8 cellular contexts compared by ENCODE assay signal in the genomic region with DNA sequence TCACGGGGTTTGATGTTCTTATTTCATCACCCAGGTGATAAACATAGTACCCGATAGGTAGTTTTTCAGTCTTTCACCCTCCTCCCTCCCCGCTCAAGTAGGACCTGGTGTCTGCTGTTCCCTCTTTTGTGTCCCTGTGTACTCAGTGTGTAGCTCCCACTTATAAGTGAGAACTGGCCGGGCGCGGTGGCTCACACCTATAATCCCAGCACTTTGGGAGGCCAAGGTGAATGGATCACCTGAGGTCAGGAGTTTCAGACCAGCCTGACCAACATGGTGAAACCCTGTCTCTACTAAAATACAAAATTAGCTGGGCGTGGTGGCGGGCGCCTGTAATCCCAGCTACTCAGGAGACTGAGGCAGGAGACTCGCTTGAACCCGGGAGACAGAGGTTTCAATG. TPM values are rescaled to one million over a fixed set of nuclear protein-coding genes. Genes with fewer than 3 reads are reported as not detected.
DNase-seq lines count a peak whose midpoint lies in the region; ATAC-seq and TF ChIP-seq lines count a peak whose summit lies in the region.
"Not testable (repeated sequence)": the region's sequence is repeated elsewhere in the genome, so short reads cannot be mapped to it uniquely, and the experiment has no call there.

No MANE protein-coding gene starts in this region.

- POLR2A ChIA-PET in activated CD4-positive, alpha-beta T cell treated with anti-CD3 and anti-CD28 coated beads for 36 hours (lab: Charles Lee) = interaction anchor here (1.4 kb wide), 1 partner anchor 10 kb away, joined by 4 read pairs; no protein-coding TSS in a partner anchor

- intact Hi-C loops in activated CD4-positive, alpha-beta T cell treated with anti-CD3 and anti-CD28 coated beads for 36 hours (cut with DNase I, micrococcal nuclease); activated T-helper 2 cell treated with anti-CD3 and anti-CD28 coated beads, Interferon-gamma antibody, Interleukin-2, Interleukin-4, amounts not matched to agents 10 μg/mL and 5 μg/mL and 100 μg/mL, durations not matched to agents 14 hours and 24 hours and 36 hours (cut with micrococcal nuclease): not testable (repeated sequence)

- ATAC-seq in activated CD4-positive, alpha-beta T cell treated with anti-CD3 and anti-CD28 coated beads for 36 hours; central memory CD8-positive, alpha-beta T cell (replicated peaks; ENCODE audit: extremely low read depth, poor library complexity, severe bottlenecking): not testable (repeated sequence)

- peak overlapping the region; percentile 87 to 99 (median 94) for H3K4me2 ChIP-seq in BLaER1 treated with 17β-estradiol and CSF1 and Interleukin-3, amounts not matched to agents 10 nM and 100 nM
- H3K4me2 ChIP-seq in MM.1S (ENCODE audit: low read depth, low read length) = peak overlapping the region; percentile 48; the same call in 1 of the 2 replicates
- peak overlapping the region; percentile 16 for H3K4me2 ChIP-seq in smooth muscle cell

- not testable (repeated sequence) for H3K9me3 Mint-ChIP-seq in activated CD4-positive, alpha-beta T cell treated with anti-CD3 and anti-CD28 coated beads for 36 hours (ENCODE audit: low read depth); activated T-helper 2 cell treated with anti-CD3 and anti-CD28 coated beads, Interferon-gamma antibody, Interleukin-2, Interleukin-4, amounts not matched to agents 10 μg/mL and 5 μg/mL and 100 μg/mL, durations not matched to agents 14 hours and 24 hours and 36 hours; central memory CD8-positive, alpha-beta T cell; immature natural killer cell

- H3K9me3 ChIP-seq in BLaER1 treated with 17β-estradiol and CSF1 and Interleukin-3, amounts not matched to agents 10 nM and 100 nM (replicated peaks in 1 of 11); MM.1S (replicated peaks; ENCODE audit: insufficient read depth, low read length); smooth muscle cell (replicated peaks; ENCODE audit: low read depth); tibial nerve: not testable (repeated sequence)

- H3K36me3 Mint-ChIP-seq in activated CD4-positive, alpha-beta T cell treated with anti-CD3 and anti-CD28 coated beads for 36 hours (ENCODE audit: low read depth) = peaks cover 55% of the 10 kb centered on the region
- H3K36me3 Mint-ChIP-seq in activated T-helper 2 cell treated with anti-CD3 and anti-CD28 coated beads, Interferon-gamma antibody, Interleukin-2, Interleukin-4, amounts not matched to agents 10 μg/mL and 5 μg/mL and 100 μg/mL, durations not matched to agents 14 hours and 24 hours and 36 hours (ENCODE audit: low read depth) = peaks cover 51% of the 10 kb centered on the region
- H3K36me3 Mint-ChIP-seq in central memory CD8-positive, alpha-beta T cell (ENCODE audit: insufficient read depth) = peaks cover 63% of the 10 kb centered on the region
- peaks cover 7 to 24% (median 8%) of the 10 kb centered on the region in 3 donors for H3K36me3 Mint-ChIP-seq in immature natural killer cell

- H3K27ac Mint-ChIP-seq in activated CD4-positive, alpha-beta T cell treated with anti-CD3 and anti-CD28 coated beads for 36 hours = peak overlapping the region; percentile 97
- H3K27ac Mint-ChIP-seq in activated T-helper 2 cell treated with anti-CD3 and anti-CD28 coated beads, Interferon-gamma antibody, Interleukin-2, Interleukin-4, amounts not matched to agents 10 μg/mL and 5 μg/mL and 100 μg/mL, durations not matched to agents 14 hours and 24 hours and 36 hours = peak overlapping the region; percentile 29
- H3K27ac Mint-ChIP-seq in central memory CD8-positive, alpha-beta T cell (ENCODE audit: low read depth) = peak overlapping the region; percentile 95
- peak overlapping the region; percentile 92 to 99 (median 95) for H3K27ac Mint-ChIP-seq in immature natural killer cell

- not testable (repeated sequence) for H3K27me3 ChIP-seq in BLaER1 treated with 17β-estradiol and CSF1 and Interleukin-3, amounts not matched to agents 10 nM and 100 nM; MM.1S (replicated peaks; ENCODE audit: insufficient read depth, low read length); smooth muscle cell (ENCODE audit: low read depth); tibial nerve

- CTCF ChIA-PET in activated CD4-positive, alpha-beta T cell treated with anti-CD3 and anti-CD28 coated beads for 36 hours (lab: Charles Lee) = interaction anchor here (0.9 to 4.9 kb wide), 8 partner anchors 10 to 134 kb away, joined by 3 to 28 read pairs (median 6); no protein-coding TSS in a partner anchor

- TF ChIP-seq EP300 in tibial nerve (IDR thresholded peaks at IDR 0.05) = not testable (repeated sequence)

- not testable (repeated sequence) for TF ChIP-seq POLR2A in tibial nerve (IDR thresholded peaks at IDR 0.05)

- peaks cover 10 to 24% (median 21%) of the 10 kb centered on the region in 11 experiments; a peak in 20 of 22 replicates for H3K36me3 ChIP-seq in BLaER1 treated with 17β-estradiol and CSF1 and Interleukin-3, amounts not matched to agents 10 nM and 100 nM
- not testable (repeated sequence) for H3K36me3 ChIP-seq in MM.1S (replicated peaks; ENCODE audit: insufficient read depth, low read length); smooth muscle cell (ENCODE audit: low read depth); tibial nerve

- TF ChIP-seq CTCF in MM.1S (IDR thresholded peaks at IDR 0.05; ENCODE audit: low read length); smooth muscle cell (IDR thresholded peaks at IDR 0.05; ENCODE audit: borderline replicate concordance, insufficient read depth, poor library complexity, severe bottlenecking); tibial nerve (IDR thresholded peaks at IDR 0.05): not testable (repeated sequence)

- peak overlapping the region; percentile 68 for H3K4me3 Mint-ChIP-seq in activated CD4-positive, alpha-beta T cell treated with anti-CD3 and anti-CD28 coated beads for 36 hours
- peak overlapping the region; percentile 9 for H3K4me3 Mint-ChIP-seq in activated T-helper 2 cell treated with anti-CD3 and anti-CD28 coated beads, Interferon-gamma antibody, Interleukin-2, Interleukin-4, amounts not matched to agents 10 μg/mL and 5 μg/mL and 100 μg/mL, durations not matched to agents 14 hours and 24 hours and 36 hours (ENCODE audit: low read depth)
- H3K4me3 Mint-ChIP-seq in central memory CD8-positive, alpha-beta T cell = peak overlapping the region; percentile 81
- peak overlapping the region; percentile 30 to 87 (median 73) for H3K4me3 Mint-ChIP-seq in immature natural killer cell

- H4K20me1 ChIP-seq in BLaER1 treated with 17β-estradiol and CSF1 and Interleukin-3, amounts not matched to agents 10 nM and 100 nM = peaks cover 74 to 100% (median 100%) of the 10 kb centered on the region in 11 experiments
- H4K20me1 ChIP-seq in MM.1S (ENCODE audit: insufficient read depth, low read length) = not testable (repeated sequence)
- H4K20me1 ChIP-seq in smooth muscle cell (ENCODE audit: low read depth) = peaks cover 100% of the 10 kb centered on the region

- 92% methylated on average over 11 of the region's 11 CpGs for WGBS in smooth muscle cell (ENCODE audit: low lambda C conversion rate)
- 96 to 99% methylated on average over 11 of the region's 11 CpGs for WGBS in tibial nerve, 2 donors

- not testable (repeated sequence) for H2AFZ ChIP-seq in MM.1S (ENCODE audit: low read length); smooth muscle cell (ENCODE audit: low read depth)

- H3K9me2 ChIP-seq in MM.1S (replicated peaks; ENCODE audit: insufficient read depth, low read length) = not testable (repeated sequence)

- not testable (repeated sequence) for DNase-seq in MM.1S; activated CD4-positive, alpha-beta T cell treated with anti-CD3 and anti-CD28 coated beads for 36 hours; activated T-helper 2 cell treated with anti-CD3 and anti-CD28 coated beads, Interferon-gamma antibody, Interleukin-2, Interleukin-4, amounts not matched to agents 10 μg/mL and 5 μg/mL and 100 μg/mL, durations not matched to agents 14 hours and 24 hours and 36 hours (ENCODE audit: low spot score); central memory CD8-positive, alpha-beta T cell (ENCODE audit: low spot score in 2 of 2); immature natural killer cell; smooth muscle cell (lab: John Stamatoyannopoulos, UW; ENCODE audit: unreplicated experiment); tibial nerve (ENCODE audit: low spot score in 2 of 2)

- peak overlapping the region; percentile 0 to 75 (median 60); a peak in 15 of 22 replicates for H3K9ac ChIP-seq in BLaER1 treated with 17β-estradiol and CSF1 and Interleukin-3, amounts not matched to agents 10 nM and 100 nM
- not testable (repeated sequence) for H3K9ac ChIP-seq in MM.1S (ENCODE audit: low read length); smooth muscle cell (ENCODE audit: low read depth)

- peaks cover 99% of the 10 kb centered on the region for H3K4me1 Mint-ChIP-seq in activated CD4-positive, alpha-beta T cell treated with anti-CD3 and anti-CD28 coated beads for 36 hours
- H3K4me1 Mint-ChIP-seq in activated T-helper 2 cell treated with anti-CD3 and anti-CD28 coated beads, Interferon-gamma antibody, Interleukin-2, Interleukin-4, amounts not matched to agents 10 μg/mL and 5 μg/mL and 100 μg/mL, durations not matched to agents 14 hours and 24 hours and 36 hours (ENCODE audit: low read depth) = peaks cover 84% of the 10 kb centered on the region
- H3K4me1 Mint-ChIP-seq in central memory CD8-positive, alpha-beta T cell = peaks cover 99% of the 10 kb centered on the region
- peaks cover 97 to 100% of the 10 kb centered on the region in 2 donors for H3K4me1 Mint-ChIP-seq in immature natural killer cell

- H3F3A ChIP-seq in MM.1S (ENCODE audit: insufficient read depth, low read length) = peaks cover 94% of the 10 kb centered on the region
- H3F3A ChIP-seq in smooth muscle cell (ENCODE audit: low read depth) = not testable (repeated sequence)

- peak overlapping the region in 1 of 10 experiments; percentile 47; a peak in 2 of 20 replicates for H3K4me3 ChIP-seq in BLaER1 treated with 17β-estradiol and CSF1 and Interleukin-3, amounts not matched to agents 10 nM and 100 nM
- not testable (repeated sequence) for H3K4me3 ChIP-seq in MM.1S (ENCODE audit: low read length); smooth muscle cell; tibial nerve

- peak overlapping the region in 10 of 11 experiments; percentile 8 to 94 (median 89); a peak in 18 of 22 replicates for H3K27ac ChIP-seq in BLaER1 treated with 17β-estradiol and CSF1 and Interleukin-3, amounts not matched to agents 10 nM and 100 nM
- H3K27ac ChIP-seq in MM.1S (ENCODE audit: low read length) = peak overlapping the region; percentile 98; the same call in 1 of the 2 replicates
- peak overlapping the region; percentile 79 for H3K27ac ChIP-seq in smooth muscle cell (ENCODE audit: low read depth)
- peak overlapping the region in 3 of 4 donors; percentile 89 to 100 (median 92) for H3K27ac ChIP-seq in tibial nerve

- peaks cover 99 to 100% (median 100%) of the 10 kb centered on the region in 10 experiments for H3K4me1 ChIP-seq in BLaER1 treated with 17β-estradiol and CSF1 and Interleukin-3, amounts not matched to agents 10 nM and 100 nM
- H3K4me1 ChIP-seq in MM.1S (ENCODE audit: low read length) (peaks cover 99% of the 10 kb centered on the region), smooth muscle cell (ENCODE audit: low read depth) (peaks cover 33% of the 10 kb centered on the region), tibial nerve (peaks cover 3 to 100% (median 90%) of the 10 kb centered on the region in 4 donors)

- H3K27me3 Mint-ChIP-seq in activated CD4-positive, alpha-beta T cell treated with anti-CD3 and anti-CD28 coated beads for 36 hours; activated T-helper 2 cell treated with anti-CD3 and anti-CD28 coated beads, Interferon-gamma antibody, Interleukin-2, Interleukin-4, amounts not matched to agents 10 μg/mL and 5 μg/mL and 100 μg/mL, durations not matched to agents 14 hours and 24 hours and 36 hours (ENCODE audit: low read depth); central memory CD8-positive, alpha-beta T cell: not testable (repeated sequence)
- peaks cover 34 to 73% (median 36%) of the 10 kb centered on the region in 3 donors for H3K27me3 Mint-ChIP-seq in immature natural killer cell (ENCODE audit: low read depth in 3 of 3)

- H3K79me2 ChIP-seq in MM.1S (ENCODE audit: low read length) = peaks cover 100% of the 10 kb centered on the region
- H3K79me2 ChIP-seq in smooth muscle cell (ENCODE audit: low read depth) = peaks cover 100% of the 10 kb centered on the region

RNA-seq across cellular contexts. Expression of a gene that starts 29.5 kb away (rescaled TPM):
- total RNA-seq in activated CD4-positive, alpha-beta T cell treated with anti-CD3 and anti-CD28 coated beads for 36 hours = 100 to 1,000 TPM; 147 to 212 TPM
- total RNA-seq in activated T-helper 2 cell treated with anti-CD3 and anti-CD28 coated beads, Interferon-gamma antibody, Interleukin-2, Interleukin-4, amounts not matched to agents 10 μg/mL and 5 μg/mL and 100 μg/mL, durations not matched to agents 14 hours and 24 hours and 36 hours = 127 and 132 TPM in 2 replicates
- 10 to 100 TPM; 24.7 to 89.9 (median 47.2) TPM for polyA plus RNA-seq in immature natural killer cell
- 74.2 and 77.4 TPM in 2 replicates for total RNA-seq in smooth muscle cell
- polyA plus RNA-seq in smooth muscle cell = 42.1 and 58.0 TPM in 2 replicates
- total RNA-seq in tibial nerve = 10 to 100 TPM; 61.2 to 77.9 (median 75.1) TPM

Comparison
In these comparisons a context has a peak if more than half of its experiments do, and no peak if none do; other contexts are left out.
1. H3K4me2 ChIP-seq: peak in every context shown above with its lines; median percentile 94 in BLaER1 treated with 17β-estradiol and CSF1 and Interleukin-3, amounts not matched to agents 10 nM and 100 nM; 48 in MM.1S; 16 in smooth muscle cell.
2. H3K27ac Mint-ChIP-seq: peak in every context shown above with its lines; median percentile 97 in activated CD4-positive, alpha-beta T cell treated with anti-CD3 and anti-CD28 coated beads for 36 hours; 95 in central memory CD8-positive, alpha-beta T cell; 95 in immature natural killer cell; 29 in activated T-helper 2 cell treated with anti-CD3 and anti-CD28 coated beads, Interferon-gamma antibody, Interleukin-2, Interleukin-4, amounts not matched to agents 10 μg/mL and 5 μg/mL and 100 μg/mL, durations not matched to agents 14 hours and 24 hours and 36 hours.
3. H3K4me3 Mint-ChIP-seq: peak in every context shown above with its lines; median percentile 81 in central memory CD8-positive, alpha-beta T cell; 73 in immature natural killer cell; 68 in activated CD4-positive, alpha-beta T cell treated with anti-CD3 and anti-CD28 coated beads for 36 hours; 9 in activated T-helper 2 cell treated with anti-CD3 and anti-CD28 coated beads, Interferon-gamma antibody, Interleukin-2, Interleukin-4, amounts not matched to agents 10 μg/mL and 5 μg/mL and 100 μg/mL, durations not matched to agents 14 hours and 24 hours and 36 hours.